ENCODE assay signal across 8 cellular contexts in the genomic region with DNA sequence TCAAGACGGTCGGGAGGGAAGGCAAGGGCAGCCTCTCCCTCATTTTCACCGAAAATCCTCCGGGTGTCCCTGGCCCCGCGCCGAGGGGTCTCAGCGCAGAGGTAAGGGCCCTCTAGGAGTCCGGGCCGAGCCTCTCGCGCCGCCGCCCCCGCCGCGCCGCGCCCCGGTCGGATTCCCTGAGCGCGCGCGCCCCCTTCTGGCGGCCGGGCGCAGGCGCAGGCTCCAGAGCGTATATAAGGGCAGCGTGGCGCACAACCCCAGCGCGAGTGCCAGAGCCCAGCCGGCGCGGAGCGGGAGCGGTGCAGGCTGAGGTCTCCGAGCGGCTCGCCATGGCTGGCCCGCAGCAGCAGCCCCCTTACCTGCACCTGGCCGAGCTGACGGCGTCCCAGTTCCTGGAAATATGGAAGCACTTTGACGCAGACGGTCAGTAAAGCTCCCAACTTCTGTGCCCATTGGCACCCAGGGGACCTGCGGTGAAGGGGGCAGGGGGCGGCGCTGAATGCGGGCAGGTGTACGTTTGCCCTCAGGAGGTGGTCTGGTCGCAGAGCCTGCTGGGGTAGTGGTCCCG. TPM values are rescaled to one million over a fixed set of nuclear protein-coding genes. Genes with fewer than 3 reads are reported as not detected.
DNase-seq lines count a peak whose midpoint lies in the region; ATAC-seq and TF ChIP-seq lines count a peak whose summit lies in the region.

A gene with protein sequence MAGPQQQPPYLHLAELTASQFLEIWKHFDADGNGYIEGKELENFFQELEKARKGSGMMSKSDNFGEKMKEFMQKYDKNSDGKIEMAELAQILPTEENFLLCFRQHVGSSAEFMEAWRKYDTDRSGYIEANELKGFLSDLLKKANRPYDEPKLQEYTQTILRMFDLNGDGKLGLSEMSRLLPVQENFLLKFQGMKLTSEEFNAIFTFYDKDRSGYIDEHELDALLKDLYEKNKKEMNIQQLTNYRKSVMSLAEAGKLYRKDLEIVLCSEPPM (plus strand): TSS at position 260 of the 568 bp plus-strand sequence. CDS start 70 bp downstream, at position 330.

- intact Hi-C loops in CD8-positive, alpha-beta T cell (cut with DNase I, micrococcal nuclease): no loop called here
- intact Hi-C loops in head of caudate nucleus (cut with DNase I): no loop called here

- no peaks in the 10 kb centered on the region for H3K36me3 Mint-ChIP-seq in CD8-positive, alpha-beta T cell
- H3K36me3 Mint-ChIP-seq in type B pancreatic cell: no peaks in the 10 kb centered on the region

- ATAC-seq in CD8-positive, alpha-beta T cell: peak; percentile 87
- peak; percentile 85 for ATAC-seq in GM19395 (IDR thresholded peaks at IDR 0.05; ENCODE audit: unreplicated experiment)
- peak; percentile 84 for ATAC-seq in HG03571 (IDR thresholded peaks at IDR 0.05; ENCODE audit: unreplicated experiment)
- ATAC-seq in RWPE2 (ENCODE audit: low read depth): peak; percentile 75

- peaks cover 28% of the 10 kb centered on the region for H3K27me3 Mint-ChIP-seq in CD8-positive, alpha-beta T cell (ENCODE audit: low read depth)
- H3K27me3 Mint-ChIP-seq in type B pancreatic cell: peaks cover 62% of the 10 kb centered on the region

- no peak within 1 kb of the TSS for H3K27ac Mint-ChIP-seq in CD8-positive, alpha-beta T cell
- no peak within 1 kb of the TSS for H3K27ac Mint-ChIP-seq in type B pancreatic cell

- TF ChIP-seq CTCF in CD8-positive, alpha-beta T cell (IDR thresholded peaks at IDR 0.05): peak; percentile 95
- TF ChIP-seq CTCF in RWPE2 (IDR thresholded peaks at IDR 0.05; ENCODE audit: poor library complexity, severe bottlenecking): peak; percentile 97
- TF ChIP-seq CTCF in type B pancreatic cell (conservative IDR thresholded peaks at IDR 0.05): peak; percentile 99

- peaks cover 8% of the 10 kb centered on the region for H3K27me3 ChIP-seq in CD8-positive, alpha-beta T cell (ENCODE audit: insufficient read depth, low read length)
- H3K27me3 ChIP-seq in RWPE2 (ENCODE audit: insufficient read depth, poor library complexity, severe bottlenecking): no peaks in the 10 kb centered on the region

- POLR2A ChIA-PET in CD8-positive, alpha-beta T cell (lab: Charles Lee): no interaction called here

- no peaks in the 10 kb centered on the region for H3K9me3 ChIP-seq in CD8-positive, alpha-beta T cell (ENCODE audit: low read length)
- no peaks in the 10 kb centered on the region for H3K9me3 ChIP-seq in RWPE2 (ENCODE audit: severe bottlenecking)

- H3K4me1 ChIP-seq in CD8-positive, alpha-beta T cell (ENCODE audit: insufficient read depth, low read length): no peaks in the 10 kb centered on the region
- no peaks in the 10 kb centered on the region for H3K4me1 ChIP-seq in RWPE2 (ENCODE audit: insufficient read depth, poor library complexity, severe bottlenecking)

- CTCF ChIA-PET in CD8-positive, alpha-beta T cell (lab: Charles Lee): interaction anchor here (0.8 to 3.4 kb wide), 5 partner anchors 13 to 587 kb away, joined by 3 to 10 read pairs (median 4); no protein-coding TSS in a partner anchor

- H3K4me3 ChIP-seq in CD8-positive, alpha-beta T cell (ENCODE audit: low read depth, low read length): no peak within 1 kb of the TSS
- peak within 1 kb of the TSS; percentile 10 for H3K4me3 ChIP-seq in RWPE2 (ENCODE audit: severe bottlenecking)

- H3K4me1 Mint-ChIP-seq in CD8-positive, alpha-beta T cell (ENCODE audit: low read depth): peaks cover 3% of the 10 kb centered on the region
- H3K4me1 Mint-ChIP-seq in type B pancreatic cell (ENCODE audit: unreplicated experiment): no peaks in the 10 kb centered on the region

- H3K9me3 Mint-ChIP-seq in CD8-positive, alpha-beta T cell: no peaks in the 10 kb centered on the region
- no peaks in the 10 kb centered on the region for H3K9me3 Mint-ChIP-seq in type B pancreatic cell

- DNase-seq in CD8-positive, alpha-beta T cell: peak; percentile 33 to 76 (median 56)
- no peak for DNase-seq in RWPE2 (ENCODE audit: low spot score)
- peak; percentile 67 for DNase-seq in activated naive CD4-positive, alpha-beta T cell treated with anti-CD3 and anti-CD28 coated beads, Interleukin-2, amount 50 U/mL, for 16 hours
- peak; percentile 20 to 83 (median 62) for DNase-seq in head of caudate nucleus
- DNase-seq in pons (ENCODE audit: low spot score): peak; percentile 8
- DNase-seq in type B pancreatic cell (ENCODE audit: extremely low spot score, unreplicated experiment): peak; percentile 85

- H3K36me3 ChIP-seq in CD8-positive, alpha-beta T cell (ENCODE audit: insufficient read depth, low read length): no peaks in the 10 kb centered on the region
- no peaks in the 10 kb centered on the region for H3K36me3 ChIP-seq in RWPE2 (ENCODE audit: low read depth)

- no peak within 1 kb of the TSS for H3K4me3 Mint-ChIP-seq in CD8-positive, alpha-beta T cell
- peak within 1 kb of the TSS; percentile 80 for H3K4me3 Mint-ChIP-seq in type B pancreatic cell

- no peak within 1 kb of the TSS for H3K27ac ChIP-seq in CD8-positive, alpha-beta T cell (ENCODE audit: low read depth, low read length)
- no peak within 1 kb of the TSS for H3K27ac ChIP-seq in RWPE2 (ENCODE audit: poor library complexity, severe bottlenecking)

RNA-seq across cellular contexts. Expression of the gene that starts here (rescaled TPM):
- not detected for total RNA-seq in CD8-positive, alpha-beta T cell
- 23.6 and 28.9 TPM in 2 replicates for total RNA-seq in type B pancreatic cell (ENCODE audit: low replicate concordance)

Comparison
In these comparisons a context has a peak if more than half of its experiments do, and no peak if none do; other contexts are left out.
1. RNA of the gene that starts here (total RNA-seq): 23.6 to 28.9 TPM in type B pancreatic cell; not detected in CD8-positive, alpha-beta T cell; every median in the first group is over 10 times any median in the second.
2. Peak in DNase-seq and ATAC-seq in CD8-positive, alpha-beta T cell; RNA of the gene not detected or under 1 TPM.
3. Peak in every context shown above with its lines, with median percentiles within 50 percentile points of each other: ATAC-seq and CTCF ChIP-seq.